In genomic region chr17:80889231-80889896, GRCh38 we compare ENCODE assay signal across 18 cellular contexts.
DNase-seq lines count a peak whose midpoint lies in the region; ATAC-seq, FAIRE-seq and TF ChIP-seq lines count a peak whose summit lies in the region.
"Had no signal": no experiment of that assay in that cellular context is flagged by ENCODE, and none has a peak within 500 bp of the region (broad histone marks: within the 10 kb centered on the region; RNA-seq: fewer than 3 reads in every experiment).

No MANE protein-coding gene starts in this region.

- 100% methylated on average over 3 of the region's 21 CpGs for WGBS in right lobe of liver (ENCODE audit: insufficient coverage, low coverage, low lambda C conversion rate, missing lambda C conversion rate)
- 94% methylated on average over 19 of the region's 21 CpGs for WGBS in HepG2 (ENCODE audit: low lambda C conversion rate)

- FAIRE-seq in HepG2 (lab: Jason Lieb, UNC) (no peak), frontal cortex (lab: Jason Lieb, UNC) (no peak)
- FAIRE-seq: colon, islet of Langerhans, RCC 7860 had no signal

- no peaks in the 10 kb centered on the region for H3K27me3 ChIP-seq in right lobe of liver
- H3K27me3 ChIP-seq in HepG2 (ENCODE audit: control insufficient read depth in 1 of 2, insufficient read depth in 2 of 2, low read length in 2 of 2): no peaks in the 10 kb centered on the region
- H3K27me3 ChIP-seq: spleen had no signal

- no TSS peak for BruUV-seq in HepG2 (replicated peaks; lab: Mats Ljungman, UMichigan)

- H3K4me1 ChIP-seq in right lobe of liver (no peaks in the 10 kb centered on the region), HepG2 (ENCODE audit: insufficient read depth, low read length) (no peaks in the 10 kb centered on the region)
- H3K4me1 ChIP-seq: parathyroid adenoma had no signal

- H3K4me3 ChIP-seq in right lobe of liver (no peak overlapping the region), HepG2 (replicated peaks in 1 of 3; ENCODE audit: insufficient read depth in 1 of 3, low read depth in 2 of 3, low read length in 3 of 3) (no peak overlapping the region)
- H3K4me3 ChIP-seq: spleen had no signal

- no peak for ATAC-seq in right lobe of liver
- no peak for ATAC-seq in HepG2
- ATAC-seq in stimulated activated naive CD8-positive, alpha-beta T cell treated with anti-CD3 and anti-CD28 coated beads, Interleukin-15, Interleukin-2, amounts not matched to agents 100 U/mL and 50 U/mL, for 24 hours: no peak

- peak overlapping the region; percentile 57 for H3K4me3 Mint-ChIP-seq in T-helper 1 cell treated with Interleukin-12 subunit alpha and Interleukin-12 subunit beta and Interleukin-4 antibody, amounts not matched to agents 30 μg/mL and 1 μg/mL, for 36 hours
- H3K4me3 Mint-ChIP-seq in chondrocyte (ENCODE audit: unreplicated experiment): no peak overlapping the region
- H3K4me3 Mint-ChIP-seq: B cell had no signal

- peaks cover 0 to 18% (median 0%) of the 10 kb centered on the region in 4 donors for H3K36me3 ChIP-seq in right lobe of liver
- peaks cover 42 to 77% of the 10 kb centered on the region in 2 experiments for H3K36me3 ChIP-seq in HepG2 (replicated peaks in 1 of 2; ENCODE audit: control insufficient read depth in 1 of 2, insufficient read depth in 2 of 2, low read length in 2 of 2)

- no peak overlapping the region for H3K4me2 ChIP-seq in HepG2 (ENCODE audit: low read depth, low read length)

- TF ChIP-seq RAD21 in HepG2 (CRISPR knock-in tag; IDR thresholded peaks at IDR 0.05): no peak

- in situ Hi-C loops in HepG2 (cut with HindIII; ENCODE audit: extremely low pct_ligation_motif_present, low pct_unique_long_range_greater_than_20kb): no loop called here

- H3K27ac ChIP-seq in right lobe of liver: no peak overlapping the region
- no peak overlapping the region for H3K27ac ChIP-seq in HepG2 (ENCODE audit: extremely low read length, insufficient read depth, low read length)
- H3K27ac ChIP-seq: parathyroid adenoma had no signal

- TF ChIP-seq CTCF in right lobe of liver (IDR thresholded peaks at IDR 0.05) (no peak), HepG2 (CRISPR knock-in tag; IDR thresholded peaks at IDR 0.05) (no peak), chondrocyte (IDR thresholded peaks at IDR 0.05) (no peak)

- H3K36me3 Mint-ChIP-seq in T-helper 1 cell treated with Interleukin-12 subunit alpha and Interleukin-12 subunit beta and Interleukin-4 antibody, amounts not matched to agents 30 μg/mL and 1 μg/mL, for 36 hours (ENCODE audit: low read depth): peaks cover 37% of the 10 kb centered on the region
- peaks cover 12% of the 10 kb centered on the region for H3K36me3 Mint-ChIP-seq in chondrocyte (ENCODE audit: low read depth)

- H3K27me3 Mint-ChIP-seq in T-helper 1 cell treated with Interleukin-12 subunit alpha and Interleukin-12 subunit beta and Interleukin-4 antibody, amounts not matched to agents 30 μg/mL and 1 μg/mL, for 36 hours (ENCODE audit: low read depth): no peaks in the 10 kb centered on the region
- H3K27me3 Mint-ChIP-seq in chondrocyte (ENCODE audit: low read depth): no peaks in the 10 kb centered on the region
- H3K27me3 Mint-ChIP-seq: B cell had no signal

- TF ChIP-seq EP300 in HepG2 (IDR thresholded peaks at IDR 0.05; ENCODE audit: low read depth in 2 of 2, low read length in 2 of 2) (no peak), HepG2 (CRISPR knock-in tag; IDR thresholded peaks at IDR 0.05; ENCODE audit: borderline replicate concordance) (no peak)

- no peak overlapping the region for H3K9ac ChIP-seq in HepG2 (ENCODE audit: insufficient read depth, low read depth, low read length)
- H3K9ac ChIP-seq: parathyroid adenoma had no signal

- POLR2A ChIA-PET in HepG2 (lab: Yijun Ruan, JAX): no interaction called here

- TF ChIP-seq POLR2A in right lobe of liver (IDR thresholded peaks at IDR 0.05): no peak
- TF ChIP-seq POLR2A in HepG2 (IDR thresholded peaks at IDR 0.05; ENCODE audit: insufficient read depth in 1 of 2, low read depth in 2 of 2, low read length in 2 of 2): no peak

- CTCF ChIA-PET in HepG2 (lab: Yijun Ruan, JAX; ENCODE audit: low intra/inter-chr PET ratio, low total read pairs): no interaction called here

- DNase-seq in right lobe of liver: peak in 2 of 3 donors; percentile 11 to 42
- DNase-seq in HepG2 (ENCODE audit: low spot score): no peak
- peak; percentile 90 for DNase-seq in chondrocyte (ENCODE audit: low spot score)
- peak; percentile 25 for DNase-seq in stimulated activated naive CD8-positive, alpha-beta T cell treated with anti-CD3 and anti-CD28 coated beads, Interleukin-15, Interleukin-2, amounts not matched to agents 100 U/mL and 50 U/mL, for 24 hours
- DNase-seq in DMS53 treated with DMSO at 0.1 percent for 48 hours (lab: John Stamatoyannopoulos, UW; ENCODE audit: unreplicated experiment): no peak
- DNase-seq in kidney glomerular epithelial cell (lab: John Stamatoyannopoulos, UW): no peak
- DNase-seq in frontal cortex (ENCODE audit: low spot score in 2 of 2): no peak
- DNase-seq: DMS79, erythroblast, glutamatergic neuron, MV-4-11 had no signal

- no peak overlapping the region for H2AFZ ChIP-seq in HepG2 (ENCODE audit: low read length)
- H2AFZ ChIP-seq: parathyroid adenoma had no signal

- intact Hi-C loops in right lobe of liver (cut with DNase I) (no loop called here), HepG2 (cut with micrococcal nuclease; ENCODE audit: unreplicated experiment) (no loop called here)

- H3K4me1 Mint-ChIP-seq in T-helper 1 cell treated with Interleukin-12 subunit alpha and Interleukin-12 subunit beta and Interleukin-4 antibody, amounts not matched to agents 30 μg/mL and 1 μg/mL, for 36 hours (ENCODE audit: low read depth): peaks cover 45% of the 10 kb centered on the region
- peaks cover 48% of the 10 kb centered on the region for H3K4me1 Mint-ChIP-seq in chondrocyte (ENCODE audit: low read depth)

- no peaks in the 10 kb centered on the region for H3K9me3 Mint-ChIP-seq in T-helper 1 cell treated with Interleukin-12 subunit alpha and Interleukin-12 subunit beta and Interleukin-4 antibody, amounts not matched to agents 30 μg/mL and 1 μg/mL, for 36 hours
- H3K9me3 Mint-ChIP-seq in chondrocyte (ENCODE audit: low read depth): no peaks in the 10 kb centered on the region

- no peaks in the 10 kb centered on the region for H4K20me1 ChIP-seq in HepG2 (ENCODE audit: insufficient read depth, low read length)

- H3K9me3 ChIP-seq in right lobe of liver (no peaks in the 10 kb centered on the region), HepG2 (ENCODE audit: low read length) (no peaks in the 10 kb centered on the region)
- H3K9me3 ChIP-seq: spleen had no signal

- no peaks in the 10 kb centered on the region for H3K79me2 ChIP-seq in HepG2 (ENCODE audit: insufficient read depth, low read length)
- H3K79me2 ChIP-seq: parathyroid adenoma had no signal

- H3K27ac Mint-ChIP-seq in T-helper 1 cell treated with Interleukin-12 subunit alpha and Interleukin-12 subunit beta and Interleukin-4 antibody, amounts not matched to agents 30 μg/mL and 1 μg/mL, for 36 hours: peak overlapping the region; percentile 83
- H3K27ac Mint-ChIP-seq in chondrocyte (ENCODE audit: unreplicated experiment): no peak overlapping the region
- H3K27ac Mint-ChIP-seq: B cell had no signal

TF ChIP-seq in HepG2, 621 proteins besides CTCF, POLR2A, EP300 and RAD21:
- TF ChIP-seq SOX5 (CRISPR knock-in tag; IDR thresholded peaks at IDR 0.05; ENCODE audit: borderline replicate concordance) (no peak), ZNF256 (CRISPR knock-in tag; conservative IDR thresholded peaks at IDR 0.05) (no peak)

Comparison
In these comparisons a context has a peak if more than half of its experiments do, and no peak if none do; other contexts are left out.
1. DNase-seq: peak in right lobe of liver (2 of 3), chondrocyte (single experiment) and stimulated activated naive CD8-positive, alpha-beta T cell treated with anti-CD3 and anti-CD28 coated beads, Interleukin-15, Interleukin-2, amounts not matched to agents 100 U/mL and 50 U/mL, for 24 hours (single experiment); none in HepG2 (single experiment), DMS53 treated with DMSO at 0.1 percent for 48 hours (single experiment), kidney glomerular epithelial cell (single experiment) and frontal cortex (0 of 2).